Comparison of ENCODE assay signal across 27 cellular contexts in genomic region chr4:110019153-110019552, GRCh38.
"Had no signal": no experiment of that assay in that cellular context is flagged by ENCODE, and none has a peak within 500 bp of the region (broad histone marks: within the 10 kb centered on the region; RNA-seq: fewer than 3 reads in every experiment).

No MANE protein-coding gene starts in this region.

- H3K4me3 Mint-ChIP-seq: activated CD8-positive, alpha-beta T cell treated with anti-CD3 and anti-CD28 coated beads for 36 hours; activated naive CD4-positive, alpha-beta T cell treated with anti-CD3 and anti-CD28 coated beads, Interleukin-2, amount 10 ng/mL, durations not matched to agents 7 days and 5 days; activated naive CD8-positive, alpha-beta T cell treated with anti-CD3 and anti-CD28 coated beads, Interleukin-2, amount 10 ng/mL, durations not matched to agents 7 days and 5 days; activated T-cell treated with anti-CD3 and anti-CD28 coated beads, Interleukin-2, amount 50 U/mL, for 72 hours; central memory CD8-positive, alpha-beta T cell; dendritic cell treated with granulocyte-macrophage colony-stimulating factor and Interleukin-4, amounts not matched to agents 40 ng/mL and 50 ng/mL, for 4 days; T-cell; T-helper 1 cell treated with Interleukin-12 subunit alpha and Interleukin-12 subunit beta and Interleukin-4 antibody, amounts not matched to agents 30 μg/mL and 1 μg/mL, for 36 hours had no signal

- H3K4me1 ChIP-seq: esophagus squamous epithelium, gastroesophageal sphincter, heart right ventricle had no signal

- H3K4me3 ChIP-seq: coronary artery, dorsolateral prefrontal cortex, esophagus squamous epithelium, gastroesophageal sphincter, heart right ventricle had no signal

- H3K27me3 Mint-ChIP-seq: activated CD8-positive, alpha-beta T cell treated with anti-CD3 and anti-CD28 coated beads for 36 hours; T-cell had no signal

- H3K9me3 ChIP-seq: esophagus squamous epithelium had no signal

- H3K27me3 ChIP-seq: brain microvascular endothelial cell, dorsolateral prefrontal cortex, esophagus squamous epithelium, gastroesophageal sphincter had no signal

- H3K36me3 ChIP-seq: brain microvascular endothelial cell, esophagus squamous epithelium, gastroesophageal sphincter, heart right ventricle had no signal

- H3K9me3 Mint-ChIP-seq: activated naive CD4-positive, alpha-beta T cell treated with anti-CD3 and anti-CD28 coated beads, Interleukin-2, amount 10 ng/mL, durations not matched to agents 7 days and 5 days; activated naive CD4-positive, alpha-beta T cell treated with anti-CD3 and anti-CD28 coated beads, Interleukin-2, amount 50 U/mL, for 72 hours; activated naive CD8-positive, alpha-beta T cell treated with anti-CD3 and anti-CD28 coated beads, Interleukin-2, amount 10 ng/mL, durations not matched to agents 7 days and 5 days; central memory CD8-positive, alpha-beta T cell; dendritic cell treated with granulocyte-macrophage colony-stimulating factor and Interleukin-4, amounts not matched to agents 40 ng/mL and 50 ng/mL, for 4 days; T-helper 1 cell treated with Interleukin-12 subunit alpha and Interleukin-12 subunit beta and Interleukin-4 antibody, amounts not matched to agents 30 μg/mL and 1 μg/mL, for 36 hours had no signal

- DNase-seq: activated CD4-positive, alpha-beta T cell treated with anti-CD3 and anti-CD28 coated beads for 48 hours; activated CD4-positive, alpha-beta T cell treated with anti-CD3 and anti-CD28 coated beads, Interleukin-2, amount 50 U/mL, for 1 hour; activated CD4-positive, alpha-beta T cell treated with anti-CD3 and anti-CD28 coated beads, Interleukin-2, amount 50 U/mL, for 48 hours; activated CD4-positive, CD25-positive, alpha-beta regulatory T cell; activated CD8-positive, alpha-beta memory T cell treated with anti-CD3 and anti-CD28 coated beads for 24 hours; activated CD8-positive, alpha-beta T cell treated with anti-CD3 and anti-CD28 coated beads for 36 hours; activated gamma-delta T cell; activated naive CD4-positive, alpha-beta T cell; activated naive CD4-positive, alpha-beta T cell treated with anti-CD3 and anti-CD28 coated beads, Interleukin-2, amount 10 ng/mL, durations not matched to agents 7 days and 5 days; activated naive CD8-positive, alpha-beta T cell treated with anti-CD3 and anti-CD28 coated beads, Interleukin-2, amount 10 ng/mL, durations not matched to agents 7 days and 5 days; activated T-cell treated with anti-CD3 and anti-CD28 coated beads, Interleukin-2, amount 50 U/mL, for 72 hours; brain microvascular endothelial cell; dorsolateral prefrontal cortex; effector memory CD4-positive, alpha-beta T cell; erythroblast; esophagus squamous epithelium; foreskin melanocyte; heart right ventricle; SW 1271; T-cell; T-helper 9 cell had no signal

- H3K27ac ChIP-seq: brain microvascular endothelial cell, coronary artery, dorsolateral prefrontal cortex, esophagus squamous epithelium, gastroesophageal sphincter, heart right ventricle had no signal

- H3K27ac Mint-ChIP-seq: activated CD8-positive, alpha-beta T cell treated with anti-CD3 and anti-CD28 coated beads for 36 hours; activated naive CD4-positive, alpha-beta T cell treated with anti-CD3 and anti-CD28 coated beads, Interleukin-2, amount 10 ng/mL, durations not matched to agents 7 days and 5 days; activated naive CD4-positive, alpha-beta T cell treated with anti-CD3 and anti-CD28 coated beads, Interleukin-2, amount 50 U/mL, for 72 hours; activated naive CD8-positive, alpha-beta T cell treated with anti-CD3 and anti-CD28 coated beads, Interleukin-2, amount 10 ng/mL, durations not matched to agents 7 days and 5 days; activated T-cell treated with anti-CD3 and anti-CD28 coated beads, Interleukin-2, amount 50 U/mL, for 72 hours; dendritic cell treated with granulocyte-macrophage colony-stimulating factor and Interleukin-4, amounts not matched to agents 40 ng/mL and 50 ng/mL, for 4 days; T-cell; T-helper 1 cell treated with Interleukin-12 subunit alpha and Interleukin-12 subunit beta and Interleukin-4 antibody, amounts not matched to agents 30 μg/mL and 1 μg/mL, for 36 hours had no signal

- H3K4me1 Mint-ChIP-seq: activated naive CD4-positive, alpha-beta T cell treated with anti-CD3 and anti-CD28 coated beads, Interleukin-2, amount 10 ng/mL, durations not matched to agents 7 days and 5 days; activated naive CD8-positive, alpha-beta T cell treated with anti-CD3 and anti-CD28 coated beads, Interleukin-2, amount 10 ng/mL, durations not matched to agents 7 days and 5 days; central memory CD8-positive, alpha-beta T cell had no signal

- ATAC-seq: activated CD8-positive, alpha-beta T cell treated with anti-CD3 and anti-CD28 coated beads for 36 hours; activated naive CD4-positive, alpha-beta T cell treated with anti-CD3 and anti-CD28 coated beads, Interleukin-2, amount 50 U/mL, for 72 hours; activated T-cell treated with anti-CD3 and anti-CD28 coated beads, Interleukin-2, amount 50 U/mL, for 72 hours; gastroesophageal sphincter; heart right ventricle; T-cell had no signal
